32 cellular contexts compared by ENCODE assay signal in the genomic region with DNA sequence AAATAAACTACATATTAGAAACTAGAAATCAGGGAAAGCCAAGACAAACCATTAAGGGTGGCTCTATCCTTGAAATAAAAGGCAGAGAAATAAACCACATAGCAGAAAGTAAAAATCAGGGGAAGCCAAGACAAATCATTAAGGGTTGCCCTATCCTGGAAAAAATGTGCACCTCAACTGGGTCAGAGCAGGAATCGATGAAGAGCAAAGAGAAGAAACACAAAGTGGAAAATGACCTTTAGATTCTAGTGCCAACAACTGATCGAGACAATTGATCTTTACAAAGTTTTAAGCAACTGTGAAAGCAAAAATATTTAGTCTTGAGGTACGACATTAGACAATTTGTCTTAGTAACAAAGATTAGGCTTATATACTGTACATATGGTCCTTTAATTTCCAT.
"Had no signal": no experiment of that assay in that cellular context is flagged by ENCODE, and none has a peak within 500 bp of the region (broad histone marks: within the 10 kb centered on the region; RNA-seq: fewer than 3 reads in every experiment).

No MANE protein-coding gene starts in this region.

- ATAC-seq: activated CD4-positive, CD25-positive, alpha-beta regulatory T cell treated with anti-CD3 and anti-CD28 coated beads, Interleukin-2, amount 50 U/mL, for 24 hours; activated CD8-positive, alpha-beta T cell treated with anti-CD3 and anti-CD28 coated beads for 36 hours; activated naive CD8-positive, alpha-beta T cell treated with anti-CD3 and anti-CD28 coated beads, Interleukin-2, amount 50 U/mL, for 24 hours; body of pancreas; gastroesophageal sphincter; T-helper 17 cell had no signal

- FAIRE-seq: endometrium, endothelial cell of umbilical vein had no signal

- H3K27ac Mint-ChIP-seq: activated B cell treated with CpG ODN at 0.5 μM for 24 hours; activated CD8-positive, alpha-beta T cell treated with anti-CD3 and anti-CD28 coated beads for 36 hours; activated naive CD8-positive, alpha-beta T cell treated with anti-CD3 and anti-CD28 coated beads for 36 hours; activated naive CD8-positive, alpha-beta T cell treated with anti-CD3 and anti-CD28 coated beads, Interleukin-2, amount 50 U/mL, for 24 hours; T-helper 17 cell; T-helper 2 cell treated with Interferon-gamma antibody and Interleukin-4, amounts not matched to agents 5 μg/mL and 100 μg/mL, for 36 hours had no signal

- H3K36me3 ChIP-seq: adrenal gland, colonic mucosa, esophagus squamous epithelium, gastroesophageal sphincter, WERI-Rb-1 had no signal

- DNase-seq: activated B cell treated with CpG ODN at 0.5 μM for 24 hours; activated CD4-positive, alpha-beta T cell treated with anti-CD3 and anti-CD28 coated beads for 48 hours; activated CD4-positive, alpha-beta T cell treated with anti-CD3 and anti-CD28 coated beads, Interleukin-2, amount 50 U/mL, for 1 hour; activated CD4-positive, alpha-beta T cell treated with anti-CD3 and anti-CD28 coated beads, Interleukin-2, amount 50 U/mL, for 48 hours; activated CD8-positive, alpha-beta memory T cell treated with anti-CD3 and anti-CD28 coated beads for 24 hours; activated CD8-positive, alpha-beta T cell treated with anti-CD3 and anti-CD28 coated beads for 36 hours; activated gamma-delta T cell; activated naive CD4-positive, alpha-beta T cell; activated naive CD4-positive, alpha-beta T cell treated with anti-CD3 and anti-CD28 coated beads, Interleukin-2, amount 50 U/mL, for 16 hours; activated naive CD8-positive, alpha-beta T cell treated with anti-CD3 and anti-CD28 coated beads for 36 hours; activated naive CD8-positive, alpha-beta T cell treated with anti-CD3 and anti-CD28 coated beads, Interleukin-2, amount 50 U/mL, for 24 hours; activated T-cell treated with anti-CD3 and anti-CD28 coated beads, Interleukin-2, amount 50 U/mL, for 48 hours; adrenal gland; amygdala; aorta; body of pancreas; central memory CD4-positive, alpha-beta T cell; cerebellar nuclear complex; colonic mucosa; effector CD8-positive, alpha-beta T cell; esophagus squamous epithelium; foreskin melanocyte; T-helper 1 cell; T-helper 17 cell; T1000; WERI-Rb-1 had no signal

- H3K4me1 ChIP-seq: adrenal gland, body of pancreas, colonic mucosa had no signal

- H3K27me3 ChIP-seq: adrenal gland, body of pancreas, colonic mucosa, esophagus squamous epithelium, gastroesophageal sphincter had no signal

- H3K27ac ChIP-seq: adrenal gland, body of pancreas, colonic mucosa, epithelial cell of prostate, esophagus squamous epithelium, gastroesophageal sphincter, WERI-Rb-1 had no signal

- H3K4me3 Mint-ChIP-seq: activated B cell treated with CpG ODN at 0.5 μM for 24 hours; activated CD8-positive, alpha-beta T cell treated with anti-CD3 and anti-CD28 coated beads for 36 hours; activated naive CD8-positive, alpha-beta T cell treated with anti-CD3 and anti-CD28 coated beads for 36 hours; activated naive CD8-positive, alpha-beta T cell treated with anti-CD3 and anti-CD28 coated beads, Interleukin-2, amount 50 U/mL, for 24 hours; T-helper 17 cell; T-helper 2 cell treated with Interferon-gamma antibody and Interleukin-4, amounts not matched to agents 5 μg/mL and 100 μg/mL, for 36 hours had no signal

- H3K27me3 Mint-ChIP-seq: activated B cell treated with CpG ODN at 0.5 μM for 24 hours; activated CD8-positive, alpha-beta T cell treated with anti-CD3 and anti-CD28 coated beads for 36 hours; activated naive CD8-positive, alpha-beta T cell treated with anti-CD3 and anti-CD28 coated beads for 36 hours; activated naive CD8-positive, alpha-beta T cell treated with anti-CD3 and anti-CD28 coated beads, Interleukin-2, amount 50 U/mL, for 24 hours; T-helper 17 cell had no signal

- H3K4me3 ChIP-seq: adrenal gland, body of pancreas, colonic mucosa, esophagus squamous epithelium, gastroesophageal sphincter had no signal

- H3K9me3 ChIP-seq: adrenal gland, body of pancreas, colonic mucosa, esophagus squamous epithelium, gastroesophageal sphincter had no signal

- H3K9me3 Mint-ChIP-seq: T-helper 2 cell treated with Interferon-gamma antibody and Interleukin-4, amounts not matched to agents 5 μg/mL and 100 μg/mL, for 36 hours had no signal
